1 cellular context compared by ENCODE assay signal in genomic region chr2:39203382-39203781, GRCh38.
TF ChIP-seq lines count a peak whose summit lies in the region.

No MANE protein-coding gene starts in this region.

TF ChIP-seq in WTC11, 78 proteins besides CTCF, POLR2A, EP300 and RAD21 (continued from another document):
- no peak for TF ChIP-seq USF2 (CRISPR knock-in tag; IDR thresholded peaks at IDR 0.05)
